Comparison of ENCODE assay signal across 17 cellular contexts in genomic region chr5:107937198-107937597, GRCh38.
A peak's percentile ranks its signal among the peaks of the same experiment; 100 is the strongest.
DNase-seq lines count a peak whose midpoint lies in the region; ATAC-seq, FAIRE-seq and TF ChIP-seq lines count a peak whose summit lies in the region.
"Had no signal": no experiment of that assay in that cellular context is flagged by ENCODE, and none has a peak within 500 bp of the region (broad histone marks: within the 10 kb centered on the region; RNA-seq: fewer than 3 reads in every experiment).

No MANE protein-coding gene starts in this region.

- H3K4me1 ChIP-seq in ovary (ENCODE audit: insufficient read depth): no peaks in the 10 kb centered on the region
- H3K4me1 ChIP-seq in effector memory CD4-positive, alpha-beta T cell (ENCODE audit: control insufficient read depth, insufficient read depth, low read length, poor library complexity, severe bottlenecking): no peaks in the 10 kb centered on the region
- H3K4me1 ChIP-seq: thyroid gland had no signal

- WGBS in ovary, 3 donors: 87 to 92% (median 91%) methylated on average over 5 of the region's 5 CpGs

- no peak for TF ChIP-seq EP300 in ovary (IDR thresholded peaks at IDR 0.05)

- no peaks in the 10 kb centered on the region for H3K9me3 ChIP-seq in WERI-Rb-1 (ENCODE audit: severe bottlenecking)
- H3K9me3 ChIP-seq in ovary: no peaks in the 10 kb centered on the region
- H3K9me3 ChIP-seq in effector memory CD4-positive, alpha-beta T cell (ENCODE audit: control insufficient read depth, low read length): no peaks in the 10 kb centered on the region
- H3K9me3 ChIP-seq: thyroid gland had no signal

- FAIRE-seq in islet of Langerhans (lab: Jason Lieb, UNC): peak; percentile 93

- TF ChIP-seq POLR2A in ovary (IDR thresholded peaks at IDR 0.05): no peak

- no peaks in the 10 kb centered on the region for H3K36me3 ChIP-seq in WERI-Rb-1
- no peaks in the 10 kb centered on the region for H3K36me3 ChIP-seq in ovary
- H3K36me3 ChIP-seq in effector memory CD4-positive, alpha-beta T cell (ENCODE audit: control insufficient read depth, insufficient read depth, low read length): no peaks in the 10 kb centered on the region
- H3K36me3 ChIP-seq: thyroid gland had no signal

- H3K27me3 ChIP-seq in WERI-Rb-1 (ENCODE audit: insufficient read depth, low read depth, severe bottlenecking) (no peaks in the 10 kb centered on the region), ovary (no peaks in the 10 kb centered on the region)
- no peaks in the 10 kb centered on the region for H3K27me3 ChIP-seq in effector memory CD4-positive, alpha-beta T cell (replicated peaks; ENCODE audit: control insufficient read depth, insufficient read depth, low read length, poor library complexity, severe bottlenecking)
- H3K27me3 ChIP-seq: thyroid gland had no signal

- TF ChIP-seq CTCF in WERI-Rb-1 (IDR thresholded peaks at IDR 0.05; ENCODE audit: low read depth, low read length): no peak
- TF ChIP-seq CTCF in ovary (IDR thresholded peaks at IDR 0.05): no peak

- peak overlapping the region; percentile 34 for H3K4me3 ChIP-seq in WERI-Rb-1 (ENCODE audit: low read depth, low read length)
- H3K4me3 ChIP-seq in ovary: no peak overlapping the region
- H3K4me3 ChIP-seq in effector memory CD4-positive, alpha-beta T cell (ENCODE audit: insufficient read depth, low read depth, low read length, poor library complexity, severe bottlenecking): no peak overlapping the region
- H3K4me3 ChIP-seq: SK-N-MC, thyroid gland had no signal

- DNase-seq in Right ventricle myocardium superior: no peak
- no peak for DNase-seq in cardiac septum (ENCODE audit: low spot score)
- DNase-seq in WERI-Rb-1: no peak
- no peak for DNase-seq in ovary
- DNase-seq in nucleus accumbens (lab: John Stamatoyannopoulos, UW): no peak
- no peak for DNase-seq in effector memory CD4-positive, alpha-beta T cell
- DNase-seq: activated CD4-positive, alpha-beta memory T cell treated with anti-CD3 and anti-CD28 coated beads, Interleukin-2, amount 10 ng/mL, durations not matched to agents 7 days and 5 days; aorta; cortex of kidney; left cardiac atrium; stimulated activated CD4-positive, alpha-beta T cell treated with anti-CD3 and anti-CD28 coated beads, Interleukin-2, amount 100 ng/mL, for 48 hours; stimulated activated CD8-positive, alpha-beta memory T cell treated with anti-CD3 and anti-CD28 coated beads, Interleukin-4, amount 100 ng/mL, for 48 hours; thyroid gland had no signal

- ATAC-seq in Right ventricle myocardium superior (ENCODE audit: poor library complexity) (peak; percentile 90), GM21526 (IDR thresholded peaks at IDR 0.05; ENCODE audit: low FRiP score, unreplicated experiment) (no peak)
- ATAC-seq: sciatic nerve had no signal

- H3K27ac ChIP-seq in WERI-Rb-1 (peak overlapping the region; percentile 61), ovary (no peak overlapping the region)
- H3K27ac ChIP-seq in effector memory CD4-positive, alpha-beta T cell (ENCODE audit: insufficient read depth, low read length, poor library complexity, severe bottlenecking): no peak overlapping the region
- H3K27ac ChIP-seq: SK-N-MC, thyroid gland had no signal

- intact Hi-C loops in Right ventricle myocardium superior (cut with DNase I) (no loop called here), cardiac septum (cut with DNase I) (no loop called here), ovary (cut with DNase I) (no loop called here)
